In genomic region chr14:105418269-105419054, GRCh38 we compare ENCODE assay signal across 9 cellular contexts. TPM values are rescaled to one million over a fixed set of nuclear protein-coding genes. Genes with fewer than 3 reads are reported as not detected.
DNase-seq lines count a peak whose midpoint lies in the region; ATAC-seq and TF ChIP-seq lines count a peak whose summit lies in the region.
"Had no signal": no experiment of that assay in that cellular context is flagged by ENCODE, and none has a peak within 500 bp of the region (broad histone marks: within the 10 kb centered on the region; RNA-seq: fewer than 3 reads in every experiment).

No MANE protein-coding gene starts in this region.

- peak overlapping the region; percentile 72 for H3K4me3 ChIP-seq in Jurkat, Clone E6-1 (ENCODE audit: low read length)

- peaks cover under 1% of the 10 kb centered on the region for H3K36me3 Mint-ChIP-seq in brain
- no peaks in the 10 kb centered on the region for H3K36me3 Mint-ChIP-seq in naive B cell

- H3K4me1 Mint-ChIP-seq in brain, result peaks cover 49% of the 10 kb centered on the region
- H3K4me1 Mint-ChIP-seq in naive B cell, result peaks cover 28 to 36% (median 31%) of the 10 kb centered on the region in 3 donors

- H3K27ac ChIP-seq in C4-2B, result peak overlapping the region; percentile 80

- H3K27me3 Mint-ChIP-seq in brain (peaks cover 12% of the 10 kb centered on the region), naive B cell (peaks cover 0 to 15% (median 3%) of the 10 kb centered on the region in 3 donors)

- TF ChIP-seq CTCF in C4-2B (conservative IDR thresholded peaks at IDR 0.05) (no peak), brain (conservative IDR thresholded peaks at IDR 0.05) (no peak)

- DNase-seq in Jurkat, Clone E6-1 (ENCODE audit: low read depth, low spot score), result no peak
- DNase-seq in naive B cell (no peak), germinal center (ENCODE audit: low spot score) (no peak), NCI-H1048 (lab: John Stamatoyannopoulos, UW) (no peak), DMS53 (lab: John Stamatoyannopoulos, UW) (no peak)
- DNase-seq in activated CD4-positive, alpha-beta T cell treated with anti-CD3 and anti-CD28 coated beads, Interleukin-2, amount 50 U/mL, for 48 hours, result no peak
- DNase-seq: NCI-H226 had no signal

- ATAC-seq in naive B cell (ENCODE audit: low read depth in 2 of 2), result no peak

- peak overlapping the region; percentile 77 to 81 (median 79) for H3K4me3 Mint-ChIP-seq in brain
- H3K4me3 Mint-ChIP-seq in naive B cell, result peak overlapping the region; percentile 68 to 90 (median 76)

- H3K27ac Mint-ChIP-seq in brain, result peak overlapping the region; percentile 72 to 94 (median 86)
- H3K27ac Mint-ChIP-seq in naive B cell, result peak overlapping the region in 5 of 6 donors; percentile 44 to 88 (median 53)

- H3K9me3 Mint-ChIP-seq in brain, result no peaks in the 10 kb centered on the region
- H3K9me3 Mint-ChIP-seq in naive B cell, result no peaks in the 10 kb centered on the region

RNA-seq across cellular contexts. Expression of gene MTA1, which starts 1.2 kb away (rescaled TPM):
- polyA plus RNA-seq in Jurkat, Clone E6-1 (2012; ENCODE audit: insufficient read depth, insufficient read length), result 184 TPM
- 96.6 TPM for polyA plus RNA-seq in brain (ENCODE audit: insufficient read depth, low read depth, low replicate concordance)
- 1 to 10 TPM; 3.3 to 6.3 (median 4.7) TPM for polyA plus RNA-seq in naive B cell (ENCODE audit: low read depth in 6 of 6)

RNA-seq across cellular contexts. Expression of gene TEX22, which starts 20.1 kb away (rescaled TPM):
- 3.9 TPM for polyA plus RNA-seq in Jurkat, Clone E6-1 (2012; ENCODE audit: insufficient read depth, insufficient read length)
- polyA plus RNA-seq in brain (ENCODE audit: insufficient read depth, low read depth, low replicate concordance) (0.41 TPM), naive B cell (ENCODE audit: low read depth in 6 of 6) (under 1 TPM in 3 of 6 donors, not detected in 3; 0.21 to 0.77 (median 0.65) TPM)

RNA-seq across cellular contexts. Expression of gene CRIP2, which starts 56.2 kb away (rescaled TPM):
- polyA plus RNA-seq in Jurkat, Clone E6-1 (2012; ENCODE audit: insufficient read depth, insufficient read length), result 6.1 TPM
- 360 TPM for polyA plus RNA-seq in brain (ENCODE audit: insufficient read depth, low read depth, low replicate concordance)
- polyA plus RNA-seq in naive B cell (ENCODE audit: low read depth in 6 of 6), result 10 to 100 TPM in 2 of 6 donors, 1 to 10 TPM in 4; 2.0 to 27.3 (median 8.4) TPM

Comparison
In these comparisons a context has a peak if more than half of its experiments do, and no peak if none do; other contexts are left out.
1. RNA of gene MTA1, which starts 1.2 kb away (polyA plus RNA-seq): 96.6 TPM in brain (single experiment); 3.3 to 6.3 TPM in naive B cell; every median in the first group is over 10 times any median in the second.
2. RNA of gene CRIP2, which starts 56.2 kb away (polyA plus RNA-seq): 360 TPM in brain (single experiment); 2.0 to 27.3 TPM in naive B cell; every median in the first group is over 10 times any median in the second.